ENCODE assay signal across 1 cellular context in genomic region chr6:44353336-44353735, GRCh38.
TF ChIP-seq lines count a peak whose summit lies in the region.

No MANE protein-coding gene starts in this region.

TF ChIP-seq in GM23338, 12 proteins besides CTCF, POLR2A, EP300 and RAD21 (continued from another document):
- TF ChIP-seq ZNF462 (CRISPR knock-in tag; IDR thresholded peaks at IDR 0.05): no peak
